23 cellular contexts compared by ENCODE assay signal in the genomic region with DNA sequence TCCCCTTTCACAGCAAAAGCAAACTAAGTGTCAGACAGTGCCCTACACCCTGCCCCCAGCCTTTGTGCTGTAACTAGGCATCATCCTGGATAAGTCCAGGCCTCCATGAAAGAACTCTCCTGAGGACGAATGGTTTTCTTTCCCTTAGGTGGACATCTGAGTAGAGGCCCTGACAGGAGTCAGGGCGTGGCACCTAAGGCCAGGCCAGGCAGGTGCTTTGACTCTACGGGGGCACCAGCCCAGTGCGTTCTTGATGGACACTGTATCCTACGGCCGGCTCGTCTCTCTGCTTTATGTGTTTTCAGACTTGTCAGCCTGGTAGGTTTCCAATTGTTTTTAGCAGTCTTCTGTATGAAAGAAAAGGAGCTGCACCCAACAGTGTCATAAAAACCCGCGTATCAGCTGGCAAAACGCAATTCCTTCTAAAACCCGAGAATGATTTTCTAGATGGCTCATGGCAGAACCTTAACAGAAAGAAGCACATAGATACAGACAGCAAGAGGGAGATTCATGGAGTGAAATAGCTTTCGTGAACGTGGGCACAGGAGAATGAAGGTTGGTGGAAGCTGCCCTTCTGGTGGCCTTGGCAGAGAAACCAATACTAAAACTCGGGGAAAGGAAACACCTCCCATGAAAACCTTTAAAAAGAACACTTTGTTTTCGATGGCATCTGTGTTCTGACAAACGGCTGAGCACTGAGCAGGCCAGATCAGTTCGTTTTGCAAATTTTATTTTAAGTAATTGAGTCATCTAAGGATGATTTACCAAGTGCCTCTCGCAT. TPM values are rescaled to one million over a fixed set of nuclear protein-coding genes. Genes with fewer than 3 reads are reported as not detected.
DNase-seq lines count a peak whose midpoint lies in the region; ATAC-seq, FAIRE-seq and TF ChIP-seq lines count a peak whose summit lies in the region.
"Had no signal": no experiment of that assay in that cellular context is flagged by ENCODE, and none has a peak within 500 bp of the region (broad histone marks: within the 10 kb centered on the region; RNA-seq: fewer than 3 reads in every experiment).

No MANE protein-coding gene starts in this region.

- peak overlapping the region; percentile 59 for H3K4me2 ChIP-seq in A549

- TF ChIP-seq CTCF in A549 (IDR thresholded peaks at IDR 0.05) (no peak), spleen (IDR thresholded peaks at IDR 0.05 in 8 of 11, conservative IDR thresholded peaks at IDR 0.05 in 3 of 11) (no peak), transverse colon (IDR thresholded peaks at IDR 0.05) (no peak)

- TF ChIP-seq EP300 in A549 (IDR thresholded peaks at IDR 0.05), result no peak
- TF ChIP-seq EP300 in transverse colon (IDR thresholded peaks at IDR 0.05; ENCODE audit: low read depth), result no peak

- H3K4me1 ChIP-seq in A549, result peaks cover 5% of the 10 kb centered on the region; the same call in 1 of the 3 replicates
- H3K4me1 ChIP-seq in spleen, result no peaks in the 10 kb centered on the region
- no peaks in the 10 kb centered on the region for H3K4me1 ChIP-seq in transverse colon

- H3K27me3 ChIP-seq in spleen (replicated peaks in 1 of 7) (peaks cover 0 to 69% (median 11%) of the 10 kb centered on the region in 7 donors), transverse colon (no peaks in the 10 kb centered on the region)

- ATAC-seq in A549 (no peak), GM21723 (IDR thresholded peaks at IDR 0.05; ENCODE audit: unreplicated experiment) (no peak)

- peak overlapping the region in 1 of 2 experiments; percentile 16; a peak in 1 of 6 replicates for H3K27ac ChIP-seq in A549
- peak overlapping the region; percentile 70 for H3K27ac ChIP-seq in angular gyrus (ENCODE audit: low read depth, low read length)
- no peak overlapping the region for H3K27ac ChIP-seq in spleen
- no peak overlapping the region for H3K27ac ChIP-seq in transverse colon
- H3K27ac ChIP-seq: HL-60 had no signal

- no peak for FAIRE-seq in A549 (lab: Jason Lieb, UNC)
- FAIRE-seq: A204.1, GM12892, H54, HTR-8/SVneo had no signal

- no peaks in the 10 kb centered on the region for H3K9me3 ChIP-seq in A549
- H3K9me3 ChIP-seq in spleen, result peaks cover 0 to 2% (median 0%) of the 10 kb centered on the region in 8 donors
- no peaks in the 10 kb centered on the region for H3K9me3 ChIP-seq in transverse colon

- TF ChIP-seq POLR2A in A549 (IDR thresholded peaks at IDR 0.05; ENCODE audit: low read length) (no peak), spleen (IDR thresholded peaks at IDR 0.05) (no peak), transverse colon (IDR thresholded peaks at IDR 0.05) (no peak)

- in situ Hi-C loops in transverse colon (cut with MboI; ENCODE audit: low pct_ligation_motif_present in 1 of 4, low pct_unique_long_range_greater_than_20kb in 1 of 4, low sequenced_read_pairs in 3 of 4), result no loop called here

- CTCF ChIA-PET in A549 (lab: Yijun Ruan, JAX), result no interaction called here

- no peak for DNase-seq in A549 (ENCODE audit: low read depth in 1 of 2, low spot score in 1 of 2)
- peak; percentile 50 for DNase-seq in medulla oblongata (ENCODE audit: extremely low spot score)
- peak; percentile 41 for DNase-seq in spleen
- DNase-seq in transverse colon, result no peak
- DNase-seq in stimulated activated naive CD4-positive, alpha-beta T cell (lab: John Stamatoyannopoulos, UW), result no peak
- no peak for DNase-seq in DMS53 treated with DMSO at 0.1 percent for 48 hours (lab: John Stamatoyannopoulos, UW; ENCODE audit: unreplicated experiment)
- DNase-seq: HFFc6; Kasumi-1; NCI-H1105 treated with DMSO at 0.1 percent for 48 hours; NCI-H1694 treated with DMSO at 0.1 percent for 48 hours; NCI-H226; NCI-H526; NK-92 treated with Interleukin-12 subunit alpha and Interleukin-12 subunit beta, amount 100 ng/mL, for 24 hours; SIG-M5 had no signal

- H3K36me3 ChIP-seq in spleen (no peaks in the 10 kb centered on the region), transverse colon (no peaks in the 10 kb centered on the region)

- H3K4me3 ChIP-seq in A549, result no peak overlapping the region
- H3K4me3 ChIP-seq in spleen, result no peak overlapping the region
- H3K4me3 ChIP-seq in transverse colon, result no peak overlapping the region

- no peak for TF ChIP-seq RAD21 in A549 (conservative IDR thresholded peaks at IDR 0.05 in 1 of 2, IDR thresholded peaks at IDR 0.05 in 1 of 2)

- intact Hi-C loops in spleen (cut with DNase I; ENCODE audit: low total_unique reads), result no loop called here
- intact Hi-C loops in transverse colon (cut with DNase I; ENCODE audit: low total_unique reads), result no loop called here

- WGBS in A549 (ENCODE audit: missing lambda C conversion rate), result 40% methylated on average over 18 of the region's 18 CpGs
- WGBS in spleen, 5 donors, result 63 to 73% (median 65%) methylated on average over 18 of the region's 18 CpGs
- WGBS in transverse colon (ENCODE audit: low coverage in 1 of 2), 2 donors, result 50 to 65% methylated on average over 10 to 18 of the region's 18 CpGs

- POLR2A ChIA-PET in A549 (lab: Yijun Ruan, JAX), result no interaction called here

TF ChIP-seq in A549, 52 proteins besides CTCF, POLR2A, EP300 and RAD21:
- TF ChIP-seq NPAS2 (CRISPR knock-in tag; IDR thresholded peaks at IDR 0.05; ENCODE audit: borderline replicate concordance) (no peak), SREBF2 (IDR thresholded peaks at IDR 0.05) (no peak), RARB (CRISPR knock-in tag; IDR thresholded peaks at IDR 0.05) (no peak), TP53 (CRISPR knock-in tag; IDR thresholded peaks at IDR 0.05) (no peak), HMGXB4 (CRISPR knock-in tag; IDR thresholded peaks at IDR 0.05; ENCODE audit: borderline replicate concordance) (no peak), ZC3H11A (IDR thresholded peaks at IDR 0.05) (no peak), HOXA7 (CRISPR knock-in tag; IDR thresholded peaks at IDR 0.05) (no peak), NFE2L2 (conservative IDR thresholded peaks at IDR 0.05; ENCODE audit: low read length) (no peak), ESRRA (IDR thresholded peaks at IDR 0.05; ENCODE audit: borderline replicate concordance, low read length) (no peak)
- TF ChIP-seq, protein P1, sequence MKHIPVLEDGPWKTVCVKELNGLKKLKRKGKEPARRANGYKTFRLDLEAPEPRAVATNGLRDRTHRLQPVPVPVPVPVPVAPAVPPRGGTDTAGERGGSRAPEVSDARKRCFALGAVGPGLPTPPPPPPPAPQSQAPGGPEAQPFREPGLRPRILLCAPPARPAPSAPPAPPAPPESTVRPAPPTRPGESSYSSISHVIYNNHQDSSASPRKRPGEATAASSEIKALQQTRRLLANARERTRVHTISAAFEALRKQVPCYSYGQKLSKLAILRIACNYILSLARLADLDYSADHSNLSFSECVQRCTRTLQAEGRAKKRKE (CRISPR knock-in tag; IDR thresholded peaks at IDR 0.05; ENCODE audit: low read depth), result no peak

RNA-seq across cellular contexts. Expression of gene AJAP1, which starts 51.7 kb away (rescaled TPM):
- polyA plus RNA-seq in A549 (2011; rRNA removed), result not detected in 2 replicates
- polyA plus RNA-seq in A549 (2012; cell fraction: cytosol; rRNA removed), result not detected in 2 replicates
- polyA plus RNA-seq in A549 (2012; cell fraction: nucleus; rRNA removed), result not detected in 2 replicates
- polyA plus RNA-seq in A549 (2017; fragmentation: RNase III; extraction: RNeasy Plus Mini Kit Qiagen cat#74134 plus additional on column Dnase treatment), result not detected in 3 replicates
- polyA minus RNA-seq in A549 (2011; rRNA and poly(A)+ RNA removed), result not detected in 2 replicates
- total RNA-seq in spleen, result 10 to 100 TPM in 2 of 7 donors, 1 to 10 TPM in 5; 1.7 to 13.3 (median 2.9) TPM
- under 1 TPM; 0.04 to 0.27 (median 0.26) TPM for polyA plus RNA-seq in spleen
- under 1 TPM in 2 of 4 donors, not detected in 2; 0.14 to 0.16 TPM for total RNA-seq in transverse colon
- total RNA-seq: HFFc6, OCI-LY7 had no signal
- polyA plus RNA-seq: IgD-negative memory B cell had no signal

Comparison
In these comparisons a context has a peak if more than half of its experiments do, and no peak if none do; other contexts are left out.
1. DNase-seq: peak in medulla oblongata (single experiment) and spleen (single experiment); none in A549 (0 of 2), transverse colon (single experiment), stimulated activated naive CD4-positive, alpha-beta T cell (0 of 6) and DMS53 treated with DMSO at 0.1 percent for 48 hours (single experiment).